8 cellular contexts compared by ENCODE assay signal in the genomic region with DNA sequence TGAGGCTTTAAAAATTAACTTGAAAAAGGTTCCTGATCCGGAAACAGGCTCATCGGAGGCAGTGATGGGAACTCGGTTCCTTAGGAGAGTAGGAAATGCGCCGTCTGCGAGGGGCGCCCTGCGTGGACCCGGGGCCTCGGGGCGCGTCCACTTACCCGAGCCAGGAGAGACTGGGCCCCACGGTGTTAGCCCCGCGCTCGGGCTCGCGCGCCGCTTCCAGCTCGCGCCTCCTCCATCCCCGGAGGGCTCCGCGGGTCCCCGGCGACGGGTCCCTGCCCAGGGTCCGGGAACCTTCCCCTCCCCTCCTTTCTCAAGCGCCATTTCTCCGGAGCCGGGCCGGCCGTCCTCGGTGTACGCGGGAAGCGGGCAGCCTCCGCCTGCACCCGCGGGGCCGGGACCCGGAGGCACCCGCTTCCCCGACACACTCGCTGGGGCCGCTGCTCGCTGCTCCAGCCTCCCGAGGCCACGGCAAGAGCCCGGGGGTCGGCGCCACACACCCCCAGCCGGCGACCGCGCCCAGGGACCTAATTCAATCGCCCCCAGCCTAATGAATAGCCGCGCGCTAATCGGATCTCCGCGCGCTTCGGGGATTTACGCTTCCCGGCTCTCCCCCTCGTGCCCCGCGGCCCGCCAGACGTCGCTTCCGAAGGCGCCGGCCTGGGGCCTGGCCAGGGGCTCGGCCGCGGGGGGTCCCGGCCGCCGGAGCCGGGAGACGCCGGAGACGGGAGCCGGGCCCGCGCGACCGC. TPM values are rescaled to one million over a fixed set of nuclear protein-coding genes. Genes with fewer than 3 reads are reported as not detected.
DNase-seq lines count a peak whose midpoint lies in the region; ATAC-seq, FAIRE-seq and TF ChIP-seq lines count a peak whose summit lies in the region.

No MANE protein-coding gene starts in this region.

- no peaks in the 10 kb centered on the region for H3K36me3 ChIP-seq in bronchial epithelial cell (ENCODE audit: control insufficient read depth, insufficient read depth, low read length)
- no peaks in the 10 kb centered on the region for H3K36me3 ChIP-seq in urinary bladder (ENCODE audit: insufficient read depth)

- no peaks in the 10 kb centered on the region for H3K27me3 ChIP-seq in bronchial epithelial cell (ENCODE audit: control insufficient read depth, insufficient read depth, low read length)

- ATAC-seq in Right ventricle myocardium inferior (no peak), left cardiac atrium (no peak), HG03280 (IDR thresholded peaks at IDR 0.05; ENCODE audit: unreplicated experiment) (no peak), GM18858 (IDR thresholded peaks at IDR 0.05; ENCODE audit: unreplicated experiment) (no peak)

- intact Hi-C loops in Right ventricle myocardium inferior (cut with DNase I) (no loop called here), left cardiac atrium (cut with DNase I) (loop anchor here in 1 of 2 donors (5.0 to 10.0 kb wide), 2 partner anchors 101 to 138 kb away; no protein-coding TSS in a partner anchor)

- no peak for TF ChIP-seq CTCF in bronchial epithelial cell (IDR thresholded peaks at IDR 0.05; ENCODE audit: insufficient read depth, low read length, severe bottlenecking)

- no peaks in the 10 kb centered on the region for H3K4me1 ChIP-seq in urinary bladder (ENCODE audit: insufficient read depth)

- 2% methylated on average over 93 of the region's 93 CpGs for WGBS in urinary bladder

- FAIRE-seq in bronchial epithelial cell (lab: Jason Lieb, UNC), result no peak

- peak overlapping the region; percentile 89 for H3K27ac ChIP-seq in urinary bladder (ENCODE audit: low read depth)

- DNase-seq in Right ventricle myocardium inferior (ENCODE audit: missing footprints), result peak; percentile 61
- no peak for DNase-seq in left cardiac atrium
- no peak for DNase-seq in bronchial epithelial cell (ENCODE audit: low read depth)
- DNase-seq in lung microvascular endothelial cell (ENCODE audit: low read depth in 2 of 2), result peak; percentile 49 to 62
- no peak for DNase-seq in activated effector memory CD4-positive, alpha-beta T cell treated with Interleukin-2 at 50 U/mL for 16 hours

- H3K4me3 ChIP-seq in bronchial epithelial cell (ENCODE audit: low read depth, low read length), result peak overlapping the region; percentile 60
- H3K4me3 ChIP-seq in urinary bladder (ENCODE audit: low read depth, low read length), result peak overlapping the region; percentile 92

RNA-seq across cellular contexts. Expression of a gene that starts 2.2 kb away (rescaled TPM):
- 9.9 TPM for total RNA-seq in Right ventricle myocardium inferior
- total RNA-seq in left cardiac atrium, result 1 to 10 TPM; 8.3 to 9.9 TPM
- total RNA-seq in bronchial epithelial cell, result 0.79 and 1.8 TPM in 2 replicates
- 2.6 TPM in 2 replicates for total RNA-seq in lung microvascular endothelial cell
- 10.1 TPM for total RNA-seq in urinary bladder
- polyA plus RNA-seq in urinary bladder, result 15.9 TPM

Comparison
In these comparisons a context has a peak if more than half of its experiments do, and no peak if none do; other contexts are left out.
1. DNase-seq: peak in Right ventricle myocardium inferior (single experiment) and lung microvascular endothelial cell (2 of 2); none in left cardiac atrium (single experiment), bronchial epithelial cell (single experiment) and activated effector memory CD4-positive, alpha-beta T cell treated with Interleukin-2 at 50 U/mL for 16 hours (single experiment).